Comparison of ENCODE assay signal across 18 cellular contexts in the genomic region with DNA sequence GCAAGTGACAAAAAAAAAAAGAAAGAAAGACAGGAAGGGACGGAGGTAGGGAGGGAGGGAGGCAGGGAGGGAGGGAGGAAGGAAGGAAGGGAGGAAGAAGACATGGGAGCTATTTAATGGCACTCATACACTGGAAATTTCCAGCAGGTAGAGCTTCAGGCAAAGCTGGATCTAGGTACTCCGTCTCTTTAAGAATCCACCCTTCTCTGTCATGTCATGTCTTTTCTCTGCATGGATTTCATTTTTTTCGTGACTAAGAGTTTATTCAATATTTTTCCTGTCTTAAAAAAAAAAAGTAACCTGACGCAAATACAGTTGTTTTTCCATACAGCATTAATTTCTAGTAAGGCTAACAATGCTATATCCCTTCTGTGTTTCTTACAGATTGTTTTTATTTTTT. TPM values are rescaled to one million over a fixed set of nuclear protein-coding genes. Genes with fewer than 3 reads are reported as not detected.
DNase-seq lines count a peak whose midpoint lies in the region; ATAC-seq and TF ChIP-seq lines count a peak whose summit lies in the region.
"Had no signal": no experiment of that assay in that cellular context is flagged by ENCODE, and none has a peak within 500 bp of the region (broad histone marks: within the 10 kb centered on the region; RNA-seq: fewer than 3 reads in every experiment).

No MANE protein-coding gene starts in this region.

- no peak overlapping the region for H3K4me3 ChIP-seq in esophagus squamous epithelium
- H3K4me3 ChIP-seq in thyroid gland (replicated peaks in 1 of 3): no peak overlapping the region
- H3K4me3 ChIP-seq: pancreas had no signal

- intact Hi-C loops in activated CD4-positive, alpha-beta T cell treated with anti-CD3 and anti-CD28 coated beads for 36 hours (cut with DNase I, micrococcal nuclease): no loop called here
- intact Hi-C loops in esophagus squamous epithelium (cut with DNase I) (no loop called here), thyroid gland (cut with DNase I) (no loop called here)

- H3K27ac Mint-ChIP-seq in activated CD4-positive, alpha-beta T cell treated with anti-CD3 and anti-CD28 coated beads for 36 hours: peak overlapping the region; percentile 21
- peak overlapping the region; percentile 34 for H3K27ac Mint-ChIP-seq in activated T-helper 17 cell treated with anti-CD3 and anti-CD28 coated beads, Interleukin-2, amount 50 U/mL, for 72 hours
- H3K27ac Mint-ChIP-seq: WTC11 had no signal

- no peaks in the 10 kb centered on the region for H3K27me3 ChIP-seq in esophagus squamous epithelium
- no peaks in the 10 kb centered on the region for H3K27me3 ChIP-seq in thyroid gland
- H3K27me3 ChIP-seq: pancreas had no signal

- CTCF ChIA-PET in activated CD4-positive, alpha-beta T cell treated with anti-CD3 and anti-CD28 coated beads for 36 hours (lab: Charles Lee): interaction anchor here (0.5 to 1.1 kb wide), 5 partner anchors 27 to 351 kb away, joined by 3 read pairs; no protein-coding TSS in a partner anchor

- H3K4me1 Mint-ChIP-seq in activated CD4-positive, alpha-beta T cell treated with anti-CD3 and anti-CD28 coated beads for 36 hours: peaks cover 13% of the 10 kb centered on the region
- peaks cover 6% of the 10 kb centered on the region for H3K4me1 Mint-ChIP-seq in activated T-helper 17 cell treated with anti-CD3 and anti-CD28 coated beads, Interleukin-2, amount 50 U/mL, for 72 hours

- peaks cover 24% of the 10 kb centered on the region for H3K36me3 Mint-ChIP-seq in activated CD4-positive, alpha-beta T cell treated with anti-CD3 and anti-CD28 coated beads for 36 hours (ENCODE audit: low read depth)
- H3K36me3 Mint-ChIP-seq in activated T-helper 17 cell treated with anti-CD3 and anti-CD28 coated beads, Interleukin-2, amount 50 U/mL, for 72 hours (ENCODE audit: low read depth): peaks cover 64% of the 10 kb centered on the region
- H3K36me3 Mint-ChIP-seq: WTC11 had no signal

- TF ChIP-seq CTCF in esophagus squamous epithelium (IDR thresholded peaks at IDR 0.05) (no peak), thyroid gland (IDR thresholded peaks at IDR 0.05) (no peak)

- H3K9me3 Mint-ChIP-seq in activated CD4-positive, alpha-beta T cell treated with anti-CD3 and anti-CD28 coated beads for 36 hours (ENCODE audit: low read depth): no peaks in the 10 kb centered on the region
- no peaks in the 10 kb centered on the region for H3K9me3 Mint-ChIP-seq in activated T-helper 17 cell treated with anti-CD3 and anti-CD28 coated beads, Interleukin-2, amount 50 U/mL, for 72 hours
- H3K9me3 Mint-ChIP-seq: CD8-positive, alpha-beta T cell; WTC11 had no signal

- POLR2A ChIA-PET in activated CD4-positive, alpha-beta T cell treated with anti-CD3 and anti-CD28 coated beads for 36 hours (lab: Charles Lee): interaction anchor here (0.7 kb wide), 1 partner anchor 9 kb away, joined by 3 read pairs; no protein-coding TSS in a partner anchor

- ATAC-seq in activated CD4-positive, alpha-beta T cell treated with anti-CD3 and anti-CD28 coated beads for 36 hours: no peak
- ATAC-seq in activated T-helper 17 cell treated with anti-CD3 and anti-CD28 coated beads, Interleukin-2, amount 50 U/mL, for 72 hours (replicated peaks): no peak
- ATAC-seq: CD8-positive, alpha-beta T cell; WTC11 had no signal

- H3K9me3 ChIP-seq in esophagus squamous epithelium: no peaks in the 10 kb centered on the region
- no peaks in the 10 kb centered on the region for H3K9me3 ChIP-seq in thyroid gland
- H3K9me3 ChIP-seq: pancreas had no signal

- H3K4me3 Mint-ChIP-seq in activated CD4-positive, alpha-beta T cell treated with anti-CD3 and anti-CD28 coated beads for 36 hours: no peak overlapping the region
- H3K4me3 Mint-ChIP-seq in activated T-helper 17 cell treated with anti-CD3 and anti-CD28 coated beads, Interleukin-2, amount 50 U/mL, for 72 hours: no peak overlapping the region
- H3K4me3 Mint-ChIP-seq: CD8-positive, alpha-beta T cell; WTC11 had no signal

- no peaks in the 10 kb centered on the region for H3K27me3 Mint-ChIP-seq in activated CD4-positive, alpha-beta T cell treated with anti-CD3 and anti-CD28 coated beads for 36 hours
- no peaks in the 10 kb centered on the region for H3K27me3 Mint-ChIP-seq in activated T-helper 17 cell treated with anti-CD3 and anti-CD28 coated beads, Interleukin-2, amount 50 U/mL, for 72 hours

- peaks cover 0 to 39% (median 8%) of the 10 kb centered on the region in 3 donors for H3K36me3 ChIP-seq in esophagus squamous epithelium
- H3K36me3 ChIP-seq in thyroid gland: no peaks in the 10 kb centered on the region

- H3K27ac ChIP-seq in esophagus squamous epithelium (peak overlapping the region; percentile 85 to 96 (median 88)), thyroid gland (peak overlapping the region in 2 of 3 donors; percentile 61 to 89)

- 24 to 31% methylated on average over 4 of the region's 4 CpGs for WGBS in esophagus squamous epithelium, 2 donors
- 79 to 82% methylated on average over 4 of the region's 4 CpGs for WGBS in thyroid gland, 2 donors

- no peak for TF ChIP-seq POLR2A in esophagus squamous epithelium (IDR thresholded peaks at IDR 0.05)
- TF ChIP-seq POLR2A in thyroid gland (IDR thresholded peaks at IDR 0.05): no peak

- no peak for DNase-seq in activated CD4-positive, alpha-beta T cell treated with anti-CD3 and anti-CD28 coated beads for 36 hours
- DNase-seq in activated CD4-positive, alpha-beta T cell treated with anti-CD3 and anti-CD28 coated beads, Interleukin-2, amount 50 U/mL, for 1 hour: no peak
- DNase-seq in esophagus squamous epithelium (lab: John Stamatoyannopoulos, UW) (no peak), thyroid gland (no peak), NCI-H510A (lab: John Stamatoyannopoulos, UW) (no peak), A172 (ENCODE audit: low spot score) (no peak), islet precursor cell (no peak)
- DNase-seq: activated gamma-delta T cell; CD8-positive, alpha-beta T cell; DND-41; Kasumi-1; NCI-H1105; NCI-H2107; NCI-H526; pancreas; SHP77 had no signal

- H3K4me1 ChIP-seq in esophagus squamous epithelium (peaks cover 46 to 58% (median 54%) of the 10 kb centered on the region in 3 donors), thyroid gland (peaks cover 42 to 55% of the 10 kb centered on the region in 2 donors)

RNA-seq across cellular contexts. Expression of a gene that starts 30.9 kb away (rescaled TPM):
- total RNA-seq in activated CD4-positive, alpha-beta T cell treated with anti-CD3 and anti-CD28 coated beads for 36 hours: 10 to 100 TPM; 46.5 to 50.1 TPM
- 10 to 100 TPM; 45.2 to 62.1 TPM for total RNA-seq in activated T-helper 17 cell treated with anti-CD3 and anti-CD28 coated beads, Interleukin-2, amount 50 U/mL, for 72 hours
- total RNA-seq in esophagus squamous epithelium (10 to 100 TPM; 13.7 to 31.3 (median 28.2) TPM), thyroid gland (10 to 100 TPM; 27.5 to 46.8 (median 39.5) TPM)
- total RNA-seq in A172 (2014; rRNA removed; shearing (Covaris generic)): 14.4 and 22.0 TPM in 2 replicates

RNA-seq across cellular contexts. Expression of a gene that starts 56.3 kb away (rescaled TPM):
- total RNA-seq in activated CD4-positive, alpha-beta T cell treated with anti-CD3 and anti-CD28 coated beads for 36 hours: 10 to 100 TPM; 40.5 to 42.0 TPM
- 10 to 100 TPM; 37.1 to 63.1 TPM for total RNA-seq in activated T-helper 17 cell treated with anti-CD3 and anti-CD28 coated beads, Interleukin-2, amount 50 U/mL, for 72 hours
- 10 to 100 TPM; 49.7 to 62.8 (median 56.7) TPM for total RNA-seq in esophagus squamous epithelium
- total RNA-seq in thyroid gland: 100 to 1,000 TPM; 131 to 223 (median 169) TPM
- 211 and 213 TPM in 2 replicates for total RNA-seq in A172 (2014; rRNA removed; shearing (Covaris generic))
